In genomic region chr6:113886512-113886911, GRCh38 we compare ENCODE assay signal across 28 cellular contexts.
"Had no signal": no experiment of that assay in that cellular context is flagged by ENCODE, and none has a peak within 500 bp of the region (broad histone marks: within the 10 kb centered on the region; RNA-seq: fewer than 3 reads in every experiment).

No MANE protein-coding gene starts in this region.

- H3K4me1 ChIP-seq: colonic mucosa, esophagus muscularis mucosa, foreskin keratinocyte, gastrocnemius medialis, gastroesophageal sphincter, heart left ventricle, heart right ventricle had no signal

- H3K9me3 ChIP-seq: colonic mucosa, gastrocnemius medialis had no signal

- H3K4me3 ChIP-seq: colonic mucosa, coronary artery, dorsolateral prefrontal cortex, esophagus muscularis mucosa, esophagus squamous epithelium, gastrocnemius medialis, gastroesophageal sphincter, heart left ventricle, heart right ventricle, hepatocyte had no signal

- DNase-seq: colonic mucosa; cortex of kidney; dermis blood vessel endothelial cell; dorsolateral prefrontal cortex; effector CD4-positive, alpha-beta T cell; effector CD8-positive, alpha-beta T cell; effector memory CD4-positive, alpha-beta T cell; effector memory CD8-positive, alpha-beta T cell; endodermal cell; erythroblast; esophagus squamous epithelium; foreskin fibroblast; foreskin keratinocyte; foreskin melanocyte; gastrocnemius medialis; glutamatergic neuron; head of caudate nucleus; heart left ventricle; heart right ventricle had no signal

- ATAC-seq: effector memory CD8-positive, alpha-beta T cell; esophagus mucosa; foreskin keratinocyte; gastrocnemius medialis; gastroesophageal sphincter; heart left ventricle; heart right ventricle had no signal

- H3K36me3 ChIP-seq: colonic mucosa, esophagus muscularis mucosa, esophagus squamous epithelium, gastrocnemius medialis, gastroesophageal sphincter, heart left ventricle, heart right ventricle had no signal

- FAIRE-seq: endometrium, endothelial cell of umbilical vein, frontal cortex had no signal

- H2AFZ ChIP-seq: hepatocyte had no signal

- H3K27me3 ChIP-seq: colonic mucosa, dorsolateral prefrontal cortex, esophagus muscularis mucosa, esophagus squamous epithelium, foreskin keratinocyte, gastrocnemius medialis, gastroesophageal sphincter, heart left ventricle, heart right ventricle, hepatocyte had no signal

- H3K27ac ChIP-seq: colonic mucosa, coronary artery, dorsolateral prefrontal cortex, epithelial cell of prostate, esophagus muscularis mucosa, esophagus squamous epithelium, foreskin keratinocyte, gastrocnemius medialis, gastroesophageal sphincter, heart left ventricle, heart right ventricle, hepatocyte had no signal

- H3K4me2 ChIP-seq: hepatocyte had no signal

- H3K79me2 ChIP-seq: hepatocyte had no signal
